In genomic region chr15:57573151-57573550, GRCh38 we compare ENCODE assay signal across 19 cellular contexts. TPM values are rescaled to one million over a fixed set of nuclear protein-coding genes. Genes with fewer than 3 reads are reported as not detected.
A peak's percentile ranks its signal among the peaks of the same experiment; 100 is the strongest.
DNase-seq lines count a peak whose midpoint lies in the region; ATAC-seq and TF ChIP-seq lines count a peak whose summit lies in the region.
"Had no signal": no experiment of that assay in that cellular context is flagged by ENCODE, and none has a peak within 500 bp of the region (broad histone marks: within the 10 kb centered on the region; RNA-seq: fewer than 3 reads in every experiment).

No MANE protein-coding gene starts in this region.

- H3K27me3 ChIP-seq in osteoblast (ENCODE audit: insufficient read depth, low read length) (peaks cover 16% of the 10 kb centered on the region), left ventricle myocardium inferior (ENCODE audit: low read depth) (no peaks in the 10 kb centered on the region)
- H3K27me3 ChIP-seq: BLaER1 had no signal

- H2AFZ ChIP-seq in osteoblast (ENCODE audit: low read length) = no peak overlapping the region
- H2AFZ ChIP-seq: GM23338 had no signal

- no peak overlapping the region for H3K27ac ChIP-seq in osteoblast (ENCODE audit: low read depth, low read length)
- H3K27ac ChIP-seq in left ventricle myocardium inferior (replicated peaks) = no peak overlapping the region
- H3K27ac ChIP-seq: BLaER1, C4-2B had no signal

- peaks cover 6% of the 10 kb centered on the region for H3K4me1 Mint-ChIP-seq in memory B cell
- H3K4me1 Mint-ChIP-seq: CD4-positive, CD25-positive, alpha-beta regulatory T cell; CD8-positive, alpha-beta memory T cell had no signal

- H3K4me3 Mint-ChIP-seq in memory B cell = no peak overlapping the region
- H3K4me3 Mint-ChIP-seq: CD4-positive, CD25-positive, alpha-beta regulatory T cell; CD8-positive, alpha-beta memory T cell; GM23338; HFFc6 had no signal

- H3K4me1 ChIP-seq in osteoblast (ENCODE audit: insufficient read depth, low read length) = peaks cover 5% of the 10 kb centered on the region
- peaks cover 6% of the 10 kb centered on the region for H3K4me1 ChIP-seq in left ventricle myocardium inferior
- H3K4me1 ChIP-seq: HAP-1 had no signal

- H3K9me3 ChIP-seq in osteoblast (ENCODE audit: low read depth, low read length) (no peaks in the 10 kb centered on the region), left ventricle myocardium inferior (replicated peaks) (no peaks in the 10 kb centered on the region)
- H3K9me3 ChIP-seq: BLaER1, HAP-1 had no signal

- no peaks in the 10 kb centered on the region for H3K27me3 Mint-ChIP-seq in memory B cell

- H3K36me3 ChIP-seq in osteoblast (ENCODE audit: insufficient read depth, low read length) (no peaks in the 10 kb centered on the region), left ventricle myocardium inferior (no peaks in the 10 kb centered on the region)
- H3K36me3 ChIP-seq: BLaER1, HAP-1 had no signal

- H3K4me3 ChIP-seq in osteoblast (ENCODE audit: insufficient read depth, low read length) = no peak overlapping the region
- no peak overlapping the region for H3K4me3 ChIP-seq in left ventricle myocardium inferior
- H3K4me3 ChIP-seq: BLaER1, GM12878, GM23338, HAP-1 had no signal

- H3K9me3 Mint-ChIP-seq in memory B cell = no peaks in the 10 kb centered on the region
- H3K9me3 Mint-ChIP-seq: CD4-positive, CD25-positive, alpha-beta regulatory T cell; CD8-positive, alpha-beta memory T cell; GM23338; HFFc6 had no signal

- no peak for ATAC-seq in memory B cell (ENCODE audit: low read depth)
- ATAC-seq: GM12878, GM23338 had no signal

- peak overlapping the region; percentile 33 for H3K27ac Mint-ChIP-seq in memory B cell
- H3K27ac Mint-ChIP-seq: CD8-positive, alpha-beta memory T cell; GM23338; HFFc6 had no signal

- H3K79me2 ChIP-seq in osteoblast (ENCODE audit: insufficient read depth, low read length) = no peaks in the 10 kb centered on the region

- H3K4me2 ChIP-seq in osteoblast (ENCODE audit: insufficient read depth, low read length) = no peak overlapping the region
- H3K4me2 ChIP-seq: BLaER1, GM23338 had no signal

- peak; percentile 90 for DNase-seq in SK-N-DZ (ENCODE audit: low spot score)
- DNase-seq in memory B cell (ENCODE audit: low spot score in 2 of 2) = no peak
- peak; percentile 19 for DNase-seq in osteoblast (ENCODE audit: insufficient read length, low spot score, missing footprints)
- DNase-seq in left ventricle myocardium inferior = no peak
- DNase-seq in HK-2 (ENCODE audit: unreplicated experiment) = no peak
- DNase-seq in NCI-H1436 (lab: John Stamatoyannopoulos, UW) = no peak
- DNase-seq: CD4-positive, CD25-positive, alpha-beta regulatory T cell; CD8-positive, alpha-beta memory T cell; DMS 273 treated with DMSO at 0.1 percent for 48 hours; DMS79; EL; GDM1; HFFc6 had no signal

- no peaks in the 10 kb centered on the region for H3K36me3 Mint-ChIP-seq in memory B cell
- H3K36me3 Mint-ChIP-seq: CD4-positive, CD25-positive, alpha-beta regulatory T cell; CD8-positive, alpha-beta memory T cell had no signal

- intact Hi-C loops in left ventricle myocardium inferior (cut with micrococcal nuclease) = no loop called here

- no peak for TF ChIP-seq CTCF in osteoblast (IDR thresholded peaks at IDR 0.05; ENCODE audit: extremely low read depth, low read depth, low read length)
- TF ChIP-seq CTCF in left ventricle myocardium inferior (IDR thresholded peaks at IDR 0.05; ENCODE audit: borderline replicate concordance) = no peak

- H4K20me1 ChIP-seq in osteoblast (ENCODE audit: insufficient read depth, low read length) = no peaks in the 10 kb centered on the region
- H4K20me1 ChIP-seq: BLaER1 had no signal

RNA-seq across cellular contexts. Expression of gene MYZAP, which starts 18.6 kb away (rescaled TPM):
- polyA plus RNA-seq in SK-N-DZ (2014; cell fraction: cytosol; rRNA removed) = 17.5 and 18.2 TPM in 2 replicates
- 9.1 and 9.2 TPM in 2 replicates for polyA plus RNA-seq in SK-N-DZ (2014; cell fraction: nucleus; rRNA removed)
- total RNA-seq in osteoblast (under 0.01 TPM in 1 of 2 replicates, not detected in the other), left ventricle myocardium inferior (934 TPM)
- total RNA-seq: A673; CD8-positive, alpha-beta memory T cell; GM12878 had no signal
- polyA plus RNA-seq: CD8-positive, alpha-beta memory T cell; GM12878 had no signal

Comparison
In these comparisons a context has a peak if more than half of its experiments do, and no peak if none do; other contexts are left out.
1. DNase-seq: peak in SK-N-DZ (single experiment) and osteoblast (single experiment); none in memory B cell (0 of 2), left ventricle myocardium inferior (single experiment), HK-2 (single experiment) and NCI-H1436 (single experiment).
2. RNA of gene MYZAP, which starts 18.6 kb away (total RNA-seq): 934 TPM in left ventricle myocardium inferior (single experiment); under 0.01 TPM in osteoblast; every median in the first group is over 100 times any median in the second.